In the genomic region with DNA sequence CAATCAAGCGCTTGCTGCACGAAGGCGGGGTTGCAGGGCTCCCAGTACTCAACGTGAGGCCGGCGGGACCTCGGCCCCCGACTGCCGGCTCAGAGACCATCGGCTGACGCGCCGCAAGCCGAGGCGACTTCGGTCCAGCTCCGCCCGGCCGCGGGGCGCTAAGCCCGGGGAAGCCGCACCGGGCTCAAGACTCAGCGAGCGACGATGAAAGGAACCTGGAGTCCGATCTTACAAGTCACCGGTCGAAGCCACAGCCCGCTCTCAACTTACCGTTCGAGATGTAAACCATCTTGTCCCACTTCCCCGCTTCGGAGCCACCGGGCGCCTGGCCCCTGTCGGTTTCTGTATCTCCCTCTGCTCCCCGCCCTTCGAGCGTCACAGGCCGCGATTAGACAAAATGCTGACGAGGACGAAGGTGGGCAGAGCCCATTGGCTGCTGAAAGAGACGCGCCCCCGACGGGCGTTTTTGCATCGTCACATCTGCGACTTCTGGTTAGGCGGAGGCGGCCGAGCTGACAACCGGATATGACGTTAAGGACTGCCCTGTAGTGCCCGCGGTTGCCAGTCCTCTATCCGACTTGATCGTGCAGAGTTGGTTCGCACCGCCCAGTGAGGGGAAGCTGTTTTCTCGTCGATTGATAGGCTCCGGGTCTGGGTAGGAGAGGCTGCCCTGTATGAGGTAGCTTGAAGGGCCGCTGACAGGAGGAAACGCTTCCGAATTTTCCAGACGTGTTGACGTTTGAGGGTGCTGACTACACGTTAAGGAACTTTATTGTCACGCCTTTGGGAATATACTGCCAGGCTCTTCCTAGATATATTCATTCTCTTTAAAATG, we compare ENCODE assay signal across 8 cellular contexts. TPM values are rescaled to one million over a fixed set of nuclear protein-coding genes. Genes with fewer than 3 reads are reported as not detected.
DNase-seq lines count a peak whose midpoint lies in the region; ATAC-seq and TF ChIP-seq lines count a peak whose summit lies in the region.

A gene (minus strand): TSS at position 360 of the 835 bp plus-strand sequence.

- H3K4me2 ChIP-seq in Karpas-422 (ENCODE audit: low read depth, low read length, poor library complexity, severe bottlenecking), result peak within 1 kb of the TSS; percentile 89

- WGBS in esophagus muscularis mucosa, result under 1% methylated on average over 58 of the region's 73 CpGs

- H3K4me3 ChIP-seq in Karpas-422 (ENCODE audit: low read length), result peak within 1 kb of the TSS; percentile 93
- H3K4me3 ChIP-seq in esophagus muscularis mucosa, result peak within 1 kb of the TSS; percentile 74 to 89 (median 83)
- peak within 1 kb of the TSS; percentile 73 to 92 for H3K4me3 ChIP-seq in muscle layer of duodenum (ENCODE audit: low read depth in 1 of 2, low read length in 2 of 2)

- intact Hi-C loops in esophagus muscularis mucosa (cut with DNase I), result no loop called here

- DNase-seq in DMS79 (lab: John Stamatoyannopoulos, UW), result peak; percentile 90
- peak; percentile 99 for DNase-seq in Karpas-422
- DNase-seq in RKO (ENCODE audit: low spot score), result peak; percentile 99
- peak; percentile 93 for DNase-seq in activated T-helper 1 cell treated with Interleukin-2 at 50 U/mL for 16 hours (ENCODE audit: low read depth)
- DNase-seq in esophagus muscularis mucosa (ENCODE audit: extremely low spot score), result peak; percentile 100
- peak; percentile 95 to 97 for DNase-seq in stimulated activated CD8-positive, alpha-beta memory T cell treated with anti-CD3 and anti-CD28 coated beads, Interleukin-7, amount 100 ng/mL, for 4 hours (ENCODE audit: low read depth in 2 of 2)

- peak within 1 kb of the TSS; percentile 87 for H3K9ac ChIP-seq in Karpas-422 (ENCODE audit: low read length)

- no peaks in the 10 kb centered on the region; the same call in 1 of the 2 replicates for H4K20me1 ChIP-seq in Karpas-422 (ENCODE audit: insufficient read depth, low read depth, low read length)

- no peaks in the 10 kb centered on the region for H3K9me2 ChIP-seq in Karpas-422 (replicated peaks; ENCODE audit: insufficient read depth, low read length)

- H3K27ac ChIP-seq in Karpas-422 (ENCODE audit: low read length) (peak within 1 kb of the TSS; percentile 70), esophagus muscularis mucosa (replicated peaks in 1 of 4) (peak within 1 kb of the TSS; percentile 93 to 95 (median 94)), muscle layer of duodenum (ENCODE audit: low read length) (peak within 1 kb of the TSS; percentile 92)

- H3K27me3 ChIP-seq in Karpas-422 (ENCODE audit: low read length) (no peaks in the 10 kb centered on the region), esophagus muscularis mucosa (no peaks in the 10 kb centered on the region), muscle layer of duodenum (ENCODE audit: low read depth, low read length) (no peaks in the 10 kb centered on the region)

- TF ChIP-seq CTCF in esophagus muscularis mucosa (IDR thresholded peaks at IDR 0.05), result peak in 1 of 3 experiments; percentile 11

- TF ChIP-seq POLR2A in esophagus muscularis mucosa (IDR thresholded peaks at IDR 0.05; ENCODE audit: low read depth), result peak; percentile 87

- H3K4me1 ChIP-seq in Karpas-422 (ENCODE audit: low read length) (peaks cover 31% of the 10 kb centered on the region), esophagus muscularis mucosa (peaks cover 15 to 32% (median 26%) of the 10 kb centered on the region in 4 donors), muscle layer of duodenum (ENCODE audit: control insufficient read depth in 1 of 2, insufficient read depth in 2 of 2, low read length in 2 of 2) (peaks cover 0 to 16% of the 10 kb centered on the region in 2 donors)

- ATAC-seq in GM21825 (IDR thresholded peaks at IDR 0.05; ENCODE audit: unreplicated experiment), result peak; percentile 97

- peaks cover 46% of the 10 kb centered on the region for H3K79me2 ChIP-seq in Karpas-422 (ENCODE audit: low read length)

- H2AFZ ChIP-seq in Karpas-422 (ENCODE audit: low read length), result peak within 1 kb of the TSS; percentile 67; the same call in 1 of the 2 replicates

- TF ChIP-seq EP300 in esophagus muscularis mucosa (IDR thresholded peaks at IDR 0.05), result peak; percentile 39

- no peaks in the 10 kb centered on the region for H3K9me3 ChIP-seq in Karpas-422 (ENCODE audit: low read length)
- H3K9me3 ChIP-seq in esophagus muscularis mucosa, result no peaks in the 10 kb centered on the region
- H3K9me3 ChIP-seq in muscle layer of duodenum (ENCODE audit: control insufficient read depth in 1 of 2, low read length in 2 of 2), result no peaks in the 10 kb centered on the region

- H3K36me3 ChIP-seq in Karpas-422 (ENCODE audit: insufficient read depth, low read length), result peaks cover 20% of the 10 kb centered on the region; the same call in 1 of the 2 replicates
- peaks cover 0 to 17% (median 7%) of the 10 kb centered on the region in 4 donors for H3K36me3 ChIP-seq in esophagus muscularis mucosa
- H3K36me3 ChIP-seq in muscle layer of duodenum (ENCODE audit: control insufficient read depth in 1 of 2, insufficient read depth in 2 of 2, low read length in 2 of 2), result no peaks in the 10 kb centered on the region

RNA-seq across cellular contexts. Expression of the gene that starts here (rescaled TPM):
- total RNA-seq in Karpas-422 (2014; rRNA removed; shearing (Covaris generic); ENCODE audit: low replicate concordance), result 36.0 and 64.7 TPM in 2 replicates
- total RNA-seq in esophagus muscularis mucosa, result 10 to 100 TPM; 48.8 to 75.3 (median 68.4) TPM

Comparison
In these comparisons a context has a peak if more than half of its experiments do, and no peak if none do; other contexts are left out.
1. Peak in every context shown above with its lines: DNase-seq, ATAC-seq, H3K4me3 ChIP-seq and H3K27ac ChIP-seq.